ENCODE assay signal across 6 cellular contexts in genomic region chr9:80489329-80489728, GRCh38.
"Had no signal": no experiment of that assay in that cellular context is flagged by ENCODE, and none has a peak within 500 bp of the region (broad histone marks: within the 10 kb centered on the region; RNA-seq: fewer than 3 reads in every experiment).

No MANE protein-coding gene starts in this region.

- ATAC-seq: K562 had no signal

- FAIRE-seq: HTR-8/SVneo, K562 had no signal

- H3K27ac ChIP-seq: HL-60, KMS-11 had no signal

- H3K9ac ChIP-seq: KMS-11 had no signal

- DNase-seq: KBM-7, KG1 had no signal

- H3K4me3 ChIP-seq: K562 had no signal

- H3K4me2 ChIP-seq: KMS-11 had no signal
